Comparison of ENCODE assay signal across 22 cellular contexts in the genomic region with DNA sequence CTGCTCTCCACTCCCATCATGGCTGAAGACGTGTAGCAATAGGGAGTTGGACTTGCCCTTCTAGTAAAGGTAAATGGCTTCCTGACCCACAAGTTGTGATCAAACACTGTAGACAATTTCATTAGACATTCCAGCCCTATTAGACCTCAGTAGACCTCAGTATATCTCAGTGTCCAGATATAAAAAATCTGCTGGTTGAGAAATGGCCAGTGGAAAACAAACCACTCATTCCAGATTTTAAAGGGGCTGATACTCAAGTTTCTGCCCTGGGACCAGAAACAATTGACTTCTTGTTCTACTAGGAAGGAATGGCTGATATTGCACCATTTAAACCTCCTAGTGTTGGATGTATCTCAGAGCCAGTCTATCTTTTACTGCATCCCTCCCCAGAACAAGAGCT.
A peak's percentile ranks its signal among the peaks of the same experiment; 100 is the strongest.
DNase-seq lines count a peak whose midpoint lies in the region; ATAC-seq and TF ChIP-seq lines count a peak whose summit lies in the region.
"Had no signal": no experiment of that assay in that cellular context is flagged by ENCODE, and none has a peak within 500 bp of the region (broad histone marks: within the 10 kb centered on the region; RNA-seq: fewer than 3 reads in every experiment).

No MANE protein-coding gene starts in this region.

- H3K27ac ChIP-seq in right cardiac atrium (ENCODE audit: low read length): no peak overlapping the region
- H3K27ac ChIP-seq in right atrium auricular region: no peak overlapping the region
- H3K27ac ChIP-seq: BLaER1 had no signal

- 44% methylated on average over 1 of the region's 1 CpG for WGBS in right cardiac atrium

- no peaks in the 10 kb centered on the region for H3K36me3 ChIP-seq in right atrium auricular region
- H3K36me3 ChIP-seq: BE2C, BLaER1 had no signal

- DNase-seq in Right ventricle myocardium superior: no peak
- DNase-seq in left cardiac atrium: no peak
- no peak for DNase-seq in right cardiac atrium
- DNase-seq in right atrium auricular region (ENCODE audit: low spot score): no peak
- DNase-seq in sciatic nerve (ENCODE audit: low spot score): no peak
- DNase-seq: 8988T; ACHN; BE2C; CD4-positive, alpha-beta memory T cell; CD4-positive, CD25-positive, alpha-beta regulatory T cell; CD8-positive, alpha-beta memory T cell; COR-L47; DMS 273 treated with DMSO at 0.1 percent for 48 hours; DMS153; DMS53; DMS79; DND-41; EL; GDM1 had no signal

- peak; percentile 46 for ATAC-seq in Right ventricle myocardium superior (ENCODE audit: poor library complexity)
- no peak for ATAC-seq in left cardiac atrium
- ATAC-seq in right cardiac atrium: peak; percentile 28 to 57
- peak; percentile 28 for ATAC-seq in sciatic nerve
- ATAC-seq in GM21529 (IDR thresholded peaks at IDR 0.05; ENCODE audit: unreplicated experiment): no peak
- ATAC-seq: GM12878 had no signal

- H3K4me3 ChIP-seq in right cardiac atrium (ENCODE audit: low read length) (no peak overlapping the region), right atrium auricular region (no peak overlapping the region)
- H3K4me3 ChIP-seq: BLaER1, GM12878 had no signal

- intact Hi-C loops in Right ventricle myocardium superior (cut with DNase I) (no loop called here), left cardiac atrium (cut with DNase I) (no loop called here), right cardiac atrium (cut with DNase I) (no loop called here), sciatic nerve (cut with DNase I) (no loop called here)

- TF ChIP-seq CTCF in right atrium auricular region (IDR thresholded peaks at IDR 0.05): no peak

- H3K9me3 ChIP-seq in right cardiac atrium (ENCODE audit: control insufficient read depth, low read length) (no peaks in the 10 kb centered on the region), right atrium auricular region (no peaks in the 10 kb centered on the region)
- H3K9me3 ChIP-seq: BE2C, BLaER1 had no signal

- no peaks in the 10 kb centered on the region for H3K4me1 ChIP-seq in right cardiac atrium (ENCODE audit: control insufficient read depth, insufficient read depth, low read length)
- H3K4me1 ChIP-seq in right atrium auricular region: no peaks in the 10 kb centered on the region
- H3K4me1 ChIP-seq: BE2C, BLaER1 had no signal

- H3K27me3 ChIP-seq in right cardiac atrium (ENCODE audit: control insufficient read depth, insufficient read depth) (no peaks in the 10 kb centered on the region), right atrium auricular region (no peaks in the 10 kb centered on the region)
- H3K27me3 ChIP-seq: BE2C, BLaER1 had no signal

Comparison
In these comparisons a context has a peak if more than half of its experiments do, and no peak if none do; other contexts are left out.
1. ATAC-seq: peak in Right ventricle myocardium superior (single experiment), right cardiac atrium (2 of 2) and sciatic nerve (single experiment); none in left cardiac atrium (0 of 2) and GM21529 (single experiment).